In the genomic region with DNA sequence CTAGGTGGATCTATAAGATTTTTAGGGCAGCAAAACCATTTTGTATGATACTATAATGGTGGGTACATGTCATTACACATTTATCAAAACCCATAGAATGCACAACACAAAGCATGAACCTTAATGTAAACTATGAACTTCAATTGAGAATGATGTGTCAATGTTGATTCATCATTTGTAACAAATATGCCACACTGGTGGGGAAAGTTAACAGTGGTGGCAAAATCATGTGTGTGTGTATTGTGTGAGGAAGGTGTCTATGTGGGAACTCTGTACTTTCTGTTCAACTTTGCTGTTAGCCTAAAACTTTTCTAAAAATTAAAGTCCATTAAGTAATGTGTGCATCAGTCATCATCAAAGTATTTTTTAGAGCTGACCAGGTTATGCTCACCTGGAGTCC, we compare ENCODE assay signal across 12 cellular contexts. TPM values are rescaled to one million over a fixed set of nuclear protein-coding genes. Genes with fewer than 3 reads are reported as not detected.
DNase-seq lines count a peak whose midpoint lies in the region; ATAC-seq lines count a peak whose summit lies in the region.
"Had no signal": no experiment of that assay in that cellular context is flagged by ENCODE, and none has a peak within 500 bp of the region (broad histone marks: within the 10 kb centered on the region; RNA-seq: fewer than 3 reads in every experiment).

No MANE protein-coding gene starts in this region.

- peak; percentile 39 for ATAC-seq in activated CD4-positive, alpha-beta T cell treated with anti-CD3 and anti-CD28 coated beads for 36 hours
- ATAC-seq in activated naive CD8-positive, alpha-beta T cell treated with anti-CD3 and anti-CD28 coated beads, Interleukin-2, amount 50 U/mL, for 24 hours, result peak; percentile 60
- ATAC-seq in activated T-helper 17 cell treated with anti-CD3 and anti-CD28 coated beads, Interleukin-2, amount 50 U/mL, for 72 hours (replicated peaks), result peak; percentile 70
- peak; percentile 83 for ATAC-seq in stimulated activated effector memory CD8-positive, alpha-beta T cell treated with anti-CD3 and anti-CD28 coated beads, Interleukin-12 subunit alpha, Interleukin-12 subunit beta, amount 100 ng/mL, for 72 hours

- H3K4me3 Mint-ChIP-seq in activated CD4-positive, alpha-beta T cell treated with anti-CD3 and anti-CD28 coated beads for 36 hours, result no peak overlapping the region
- no peak overlapping the region for H3K4me3 Mint-ChIP-seq in activated naive CD8-positive, alpha-beta T cell treated with anti-CD3 and anti-CD28 coated beads, Interleukin-2, amount 50 U/mL, for 24 hours
- H3K4me3 Mint-ChIP-seq in activated naive CD8-positive, alpha-beta T cell treated with anti-CD3 and anti-CD28 coated beads for 36 hours, result no peak overlapping the region
- no peak overlapping the region for H3K4me3 Mint-ChIP-seq in activated T-helper 17 cell treated with anti-CD3 and anti-CD28 coated beads, Interleukin-2, amount 50 U/mL, for 72 hours
- no peak overlapping the region for H3K4me3 Mint-ChIP-seq in stimulated activated effector memory CD8-positive, alpha-beta T cell treated with anti-CD3 and anti-CD28 coated beads, Interleukin-12 subunit alpha, Interleukin-12 subunit beta, amount 100 ng/mL, for 72 hours
- H3K4me3 Mint-ChIP-seq: CD4-positive, alpha-beta T cell had no signal

- peaks cover 14% of the 10 kb centered on the region for H3K4me1 Mint-ChIP-seq in activated CD4-positive, alpha-beta T cell treated with anti-CD3 and anti-CD28 coated beads for 36 hours
- H3K4me1 Mint-ChIP-seq in activated naive CD8-positive, alpha-beta T cell treated with anti-CD3 and anti-CD28 coated beads, Interleukin-2, amount 50 U/mL, for 24 hours, result peaks cover 42% of the 10 kb centered on the region
- H3K4me1 Mint-ChIP-seq in activated naive CD8-positive, alpha-beta T cell treated with anti-CD3 and anti-CD28 coated beads for 36 hours, result peaks cover 26% of the 10 kb centered on the region
- H3K4me1 Mint-ChIP-seq in activated T-helper 17 cell treated with anti-CD3 and anti-CD28 coated beads, Interleukin-2, amount 50 U/mL, for 72 hours, result peaks cover 12% of the 10 kb centered on the region
- H3K4me1 Mint-ChIP-seq in stimulated activated effector memory CD8-positive, alpha-beta T cell treated with anti-CD3 and anti-CD28 coated beads, Interleukin-12 subunit alpha, Interleukin-12 subunit beta, amount 100 ng/mL, for 72 hours, result peaks cover 23% of the 10 kb centered on the region

- no peaks in the 10 kb centered on the region for H3K36me3 Mint-ChIP-seq in activated CD4-positive, alpha-beta T cell treated with anti-CD3 and anti-CD28 coated beads for 36 hours (ENCODE audit: low read depth)
- H3K36me3 Mint-ChIP-seq in activated naive CD8-positive, alpha-beta T cell treated with anti-CD3 and anti-CD28 coated beads, Interleukin-2, amount 50 U/mL, for 24 hours (ENCODE audit: low read depth), result peaks cover 11% of the 10 kb centered on the region
- H3K36me3 Mint-ChIP-seq in activated naive CD8-positive, alpha-beta T cell treated with anti-CD3 and anti-CD28 coated beads for 36 hours, result peaks cover 23% of the 10 kb centered on the region
- H3K36me3 Mint-ChIP-seq in activated T-helper 17 cell treated with anti-CD3 and anti-CD28 coated beads, Interleukin-2, amount 50 U/mL, for 72 hours (ENCODE audit: low read depth), result peaks cover under 1% of the 10 kb centered on the region
- peaks cover 1% of the 10 kb centered on the region for H3K36me3 Mint-ChIP-seq in stimulated activated effector memory CD8-positive, alpha-beta T cell treated with anti-CD3 and anti-CD28 coated beads, Interleukin-12 subunit alpha, Interleukin-12 subunit beta, amount 100 ng/mL, for 72 hours

- no peak for DNase-seq in activated CD4-positive, alpha-beta T cell treated with anti-CD3 and anti-CD28 coated beads for 36 hours
- DNase-seq in activated CD4-positive, alpha-beta T cell treated with anti-CD3 and anti-CD28 coated beads for 4 hours, result no peak
- no peak for DNase-seq in activated naive CD8-positive, alpha-beta T cell treated with anti-CD3 and anti-CD28 coated beads, Interleukin-2, amount 50 U/mL, for 24 hours
- DNase-seq in activated naive CD8-positive, alpha-beta T cell treated with anti-CD3 and anti-CD28 coated beads for 36 hours, result no peak
- DNase-seq in stimulated activated effector memory CD8-positive, alpha-beta T cell treated with anti-CD3 and anti-CD28 coated beads, Interleukin-12 subunit alpha, Interleukin-12 subunit beta, amount 100 ng/mL, for 72 hours (ENCODE audit: low spot score in 2 of 2), result no peak
- no peak for DNase-seq in dermis blood vessel endothelial cell
- DNase-seq: AML-193; Caco-2; CD4-positive, alpha-beta T cell had no signal

- no peak overlapping the region for H3K27ac Mint-ChIP-seq in activated CD4-positive, alpha-beta T cell treated with anti-CD3 and anti-CD28 coated beads for 36 hours
- no peak overlapping the region for H3K27ac Mint-ChIP-seq in activated naive CD8-positive, alpha-beta T cell treated with anti-CD3 and anti-CD28 coated beads, Interleukin-2, amount 50 U/mL, for 24 hours
- no peak overlapping the region for H3K27ac Mint-ChIP-seq in activated naive CD8-positive, alpha-beta T cell treated with anti-CD3 and anti-CD28 coated beads for 36 hours
- no peak overlapping the region for H3K27ac Mint-ChIP-seq in activated T-helper 17 cell treated with anti-CD3 and anti-CD28 coated beads, Interleukin-2, amount 50 U/mL, for 72 hours
- no peak overlapping the region for H3K27ac Mint-ChIP-seq in stimulated activated effector memory CD8-positive, alpha-beta T cell treated with anti-CD3 and anti-CD28 coated beads, Interleukin-12 subunit alpha, Interleukin-12 subunit beta, amount 100 ng/mL, for 72 hours
- H3K27ac Mint-ChIP-seq: CD4-positive, alpha-beta T cell had no signal

- H3K27me3 Mint-ChIP-seq in activated CD4-positive, alpha-beta T cell treated with anti-CD3 and anti-CD28 coated beads for 36 hours, result no peaks in the 10 kb centered on the region
- no peaks in the 10 kb centered on the region for H3K27me3 Mint-ChIP-seq in activated naive CD8-positive, alpha-beta T cell treated with anti-CD3 and anti-CD28 coated beads, Interleukin-2, amount 50 U/mL, for 24 hours
- no peaks in the 10 kb centered on the region for H3K27me3 Mint-ChIP-seq in activated naive CD8-positive, alpha-beta T cell treated with anti-CD3 and anti-CD28 coated beads for 36 hours
- H3K27me3 Mint-ChIP-seq in activated T-helper 17 cell treated with anti-CD3 and anti-CD28 coated beads, Interleukin-2, amount 50 U/mL, for 72 hours, result no peaks in the 10 kb centered on the region
- H3K27me3 Mint-ChIP-seq: CD4-positive, alpha-beta T cell had no signal

- no peaks in the 10 kb centered on the region for H3K9me3 Mint-ChIP-seq in activated CD4-positive, alpha-beta T cell treated with anti-CD3 and anti-CD28 coated beads for 36 hours (ENCODE audit: low read depth)
- H3K9me3 Mint-ChIP-seq in activated naive CD8-positive, alpha-beta T cell treated with anti-CD3 and anti-CD28 coated beads, Interleukin-2, amount 50 U/mL, for 24 hours, result peaks cover 22% of the 10 kb centered on the region
- peaks cover 15% of the 10 kb centered on the region for H3K9me3 Mint-ChIP-seq in activated naive CD8-positive, alpha-beta T cell treated with anti-CD3 and anti-CD28 coated beads for 36 hours
- peaks cover 6% of the 10 kb centered on the region for H3K9me3 Mint-ChIP-seq in activated T-helper 17 cell treated with anti-CD3 and anti-CD28 coated beads, Interleukin-2, amount 50 U/mL, for 72 hours
- H3K9me3 Mint-ChIP-seq in stimulated activated effector memory CD8-positive, alpha-beta T cell treated with anti-CD3 and anti-CD28 coated beads, Interleukin-12 subunit alpha, Interleukin-12 subunit beta, amount 100 ng/mL, for 72 hours, result peaks cover 5% of the 10 kb centered on the region
- H3K9me3 Mint-ChIP-seq: CD4-positive, alpha-beta T cell had no signal

- CTCF ChIA-PET in activated CD4-positive, alpha-beta T cell treated with anti-CD3 and anti-CD28 coated beads for 36 hours (lab: Charles Lee), result interaction anchor here (0.6 to 0.7 kb wide), 2 partner anchors 8 to 61 kb away, joined by 4 to 5 read pairs; no protein-coding TSS in a partner anchor

- POLR2A ChIA-PET in activated CD4-positive, alpha-beta T cell treated with anti-CD3 and anti-CD28 coated beads for 36 hours (lab: Charles Lee), result no interaction called here

- intact Hi-C loops in activated CD4-positive, alpha-beta T cell treated with anti-CD3 and anti-CD28 coated beads for 36 hours (cut with DNase I, micrococcal nuclease), result loop anchor here in 1 of 2 experiments (10.0 kb wide), 2 partner anchors 55 to 195 kb away; no protein-coding TSS in a partner anchor

RNA-seq across cellular contexts. Expression of a gene that starts 38.9 kb away (rescaled TPM):
- total RNA-seq in activated CD4-positive, alpha-beta T cell treated with anti-CD3 and anti-CD28 coated beads for 36 hours, result under 1 TPM in 1 of 2 experiments, not detected in 1; 0.65 TPM
- total RNA-seq in activated naive CD8-positive, alpha-beta T cell treated with anti-CD3 and anti-CD28 coated beads for 36 hours, result under 1 TPM; 0.22 to 0.89 TPM
- total RNA-seq in activated T-helper 17 cell treated with anti-CD3 and anti-CD28 coated beads, Interleukin-2, amount 50 U/mL, for 72 hours, result 1 to 10 TPM in 1 of 2 donors, not detected in 1; 1.5 TPM
- 0.28 and 1.0 TPM in 2 replicates for total RNA-seq in dermis blood vessel endothelial cell
- total RNA-seq: HT-29 had no signal

RNA-seq across cellular contexts. Expression of a gene that starts 57.0 kb away (rescaled TPM):
- total RNA-seq in activated CD4-positive, alpha-beta T cell treated with anti-CD3 and anti-CD28 coated beads for 36 hours, result 1 to 10 TPM; 2.3 to 3.5 TPM
- total RNA-seq in activated naive CD8-positive, alpha-beta T cell treated with anti-CD3 and anti-CD28 coated beads for 36 hours, result 1 to 10 TPM; 1.2 to 1.3 TPM
- total RNA-seq in activated T-helper 17 cell treated with anti-CD3 and anti-CD28 coated beads, Interleukin-2, amount 50 U/mL, for 72 hours, result 1 to 10 TPM in 1 of 2 donors, under 1 TPM in 1; 0.67 to 1.3 TPM
- not detected in 2 replicates for total RNA-seq in dermis blood vessel endothelial cell
- total RNA-seq: H4, HT-29 had no signal
